Comparison of ENCODE assay signal across 7 cellular contexts in the genomic region with DNA sequence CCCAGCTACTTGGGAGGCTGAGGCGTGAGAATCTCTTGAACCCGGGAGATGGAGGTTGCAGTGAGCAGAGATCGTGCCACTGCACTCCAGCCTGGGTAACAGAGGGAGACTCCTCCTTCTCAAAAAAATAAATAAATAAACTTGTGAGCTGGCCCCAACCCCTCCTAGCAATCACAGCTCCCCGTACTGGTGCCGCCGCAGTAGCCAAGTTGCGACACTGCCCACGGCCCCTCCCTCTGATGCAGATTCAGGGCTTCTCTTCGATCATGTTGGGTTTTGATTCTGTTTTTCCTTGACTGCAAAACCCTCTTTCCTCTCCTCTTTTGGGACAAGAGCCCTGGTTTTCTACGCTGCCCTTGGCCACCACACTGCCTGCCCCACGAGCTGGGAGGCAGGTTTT.
DNase-seq lines count a peak whose midpoint lies in the region; ATAC-seq, FAIRE-seq and TF ChIP-seq lines count a peak whose summit lies in the region.
"Not testable (repeated sequence)": the region's sequence is repeated elsewhere in the genome, so short reads cannot be mapped to it uniquely, and the experiment has no call there.

No MANE protein-coding gene starts in this region.

- ATAC-seq in GM12878 = not testable (repeated sequence)
- ATAC-seq in Right ventricle myocardium superior (ENCODE audit: poor library complexity) = peak; percentile 61
- ATAC-seq in left ventricle myocardium superior = peak; percentile 73
- peak in 1 of 4 donors; percentile 54 for ATAC-seq in psoas muscle
- peak; percentile 70 for ATAC-seq in aorta (ENCODE audit: low FRiP score)

- H3K4me2 ChIP-seq in GM12878 (ENCODE audit: control insufficient read depth, insufficient read depth) = not testable (repeated sequence)

- H3K4me3 Mint-ChIP-seq in nephron = not testable (repeated sequence)

- FAIRE-seq in GM18507 (lab: Jason Lieb, UNC) (peak; percentile 46), GM12878 (lab: Jason Lieb, UNC) (peak; percentile 78)

- not testable (repeated sequence) for H3K27ac ChIP-seq in GM12878 (ENCODE audit: control insufficient read depth, insufficient read depth); psoas muscle
- peak overlapping the region in 1 of 2 donors; percentile 57 for H3K27ac ChIP-seq in aorta (ENCODE audit: low read depth in 1 of 2, low read length in 2 of 2)

- POLR2A ChIA-PET in GM12878 (lab: Charles Lee) = not testable (repeated sequence)

- H3K4me1 ChIP-seq in GM12878 (ENCODE audit: control insufficient read depth, insufficient read depth, low read length); psoas muscle: not testable (repeated sequence)
- peaks cover 0 to 13% of the 10 kb centered on the region in 2 donors for H3K4me1 ChIP-seq in aorta (ENCODE audit: control insufficient read depth in 1 of 2, insufficient read depth in 2 of 2, low read length in 2 of 2)

- H3K4me1 Mint-ChIP-seq in nephron = peaks cover 31% of the 10 kb centered on the region

- H3K27me3 ChIP-seq in GM12878 (replicated peaks in 1 of 2; ENCODE audit: control insufficient read depth in 2 of 2, insufficient read depth in 2 of 2, low read length in 1 of 2); psoas muscle (ENCODE audit: insufficient read depth in 3 of 3, low read length in 2 of 3); aorta (ENCODE audit: control insufficient read depth in 1 of 2, insufficient read depth in 2 of 2, low read length in 1 of 2): not testable (repeated sequence)

- H3K9ac ChIP-seq in GM12878 (ENCODE audit: control insufficient read depth, insufficient read depth, low read length) = not testable (repeated sequence)

- not testable (repeated sequence) for H2AFZ ChIP-seq in GM12878 (ENCODE audit: control insufficient read depth, low read depth, low read length)

- DNase-seq in GM18507 (ENCODE audit: extremely low spot score, insufficient read length, low read depth); GM12878 (ENCODE audit: low read depth, low spot score): not testable (repeated sequence)
- peak; percentile 57 for DNase-seq in Right ventricle myocardium superior
- peak; percentile 50 for DNase-seq in left ventricle myocardium superior
- DNase-seq in psoas muscle = peak; percentile 47 to 72
- peak; percentile 64 to 83 for DNase-seq in aorta

- intact Hi-C loops in GM12878 (cut with micrococcal nuclease; ENCODE audit: unreplicated experiment); Right ventricle myocardium superior (cut with DNase I); left ventricle myocardium superior (cut with micrococcal nuclease); psoas muscle (cut with DNase I); aorta (cut with DNase I): not testable (repeated sequence)

- H3K27ac Mint-ChIP-seq in nephron = peak overlapping the region in 2 of 3 experiments; percentile 16 to 58

- H3K79me2 ChIP-seq in GM12878 (ENCODE audit: control insufficient read depth, insufficient read depth, low read length) = not testable (repeated sequence)

- 0% methylated on average over 1 of the region's 11 CpGs for WGBS in GM12878 (ENCODE audit: insufficient coverage, insufficient replicate concordance, low lambda C conversion rate, missing lambda C conversion rate)
- 48 to 74% (median 61%) methylated on average over 5 to 11 of the region's 11 CpGs for WGBS in psoas muscle, 3 donors
- 12 to 22% methylated on average over 9 to 11 of the region's 11 CpGs for WGBS in aorta, 2 donors

- not testable (repeated sequence) for H3K9me3 ChIP-seq in GM12878 (replicated peaks; ENCODE audit: control insufficient read depth, insufficient read depth, low read length); psoas muscle; aorta (ENCODE audit: control insufficient read depth, low read length)

- CTCF ChIA-PET in GM12878 (lab: Yijun Ruan, JAX) = not testable (repeated sequence)

- RAD21 ChIA-PET in GM12878 (lab: Charles Lee; ENCODE audit: unreplicated experiment) = not testable (repeated sequence)

- H3K36me3 Mint-ChIP-seq in nephron (ENCODE audit: low read depth) = not testable (repeated sequence)

- not testable (repeated sequence) for TF ChIP-seq POLR2A in GM12878 (IDR thresholded peaks at IDR 0.05; ENCODE audit: low read depth, low read length)

- BruUV-seq in GM12878 (replicated peaks; lab: Mats Ljungman, UMichigan) = not testable (repeated sequence)

- in situ Hi-C loops in GM12878 (cut with MboI) = not testable (repeated sequence)

- not testable (repeated sequence) for TF ChIP-seq RAD21 in GM12878 (IDR thresholded peaks at IDR 0.05; ENCODE audit: insufficient read depth, low read depth, low read length)

- H3K4me3 ChIP-seq in GM12878; psoas muscle; aorta (ENCODE audit: low read length in 2 of 2): not testable (repeated sequence)

- TF ChIP-seq EP300 in GM12878 (IDR thresholded peaks at IDR 0.05; ENCODE audit: borderline replicate concordance in 1 of 2, control insufficient read depth in 1 of 2, low read depth in 2 of 2, low read length in 2 of 2) = not testable (repeated sequence)

- H3K9me3 Mint-ChIP-seq in nephron = not testable (repeated sequence)

- SMC1A ChIA-PET in GM12878 (lab: Charles Lee; ENCODE audit: uncharacterized antibody, unreplicated experiment) = not testable (repeated sequence)

- not testable (repeated sequence) for H4K20me1 ChIP-seq in GM12878 (ENCODE audit: control insufficient read depth, insufficient read depth)

- H3K36me3 ChIP-seq in GM12878 (ENCODE audit: control insufficient read depth in 2 of 2, insufficient read depth in 2 of 2, low read length in 1 of 2); psoas muscle (ENCODE audit: insufficient read depth in 1 of 2, low read depth in 1 of 2); aorta (ENCODE audit: control insufficient read depth in 1 of 2, insufficient read depth in 2 of 2, low read length in 1 of 2): not testable (repeated sequence)

- H3K27me3 Mint-ChIP-seq in nephron (ENCODE audit: low read depth) = not testable (repeated sequence)

- not testable (repeated sequence) for TF ChIP-seq CTCF in GM12878 (IDR thresholded peaks at IDR 0.05 in 2 of 3, conservative IDR thresholded peaks at IDR 0.05 in 1 of 3; ENCODE audit: control insufficient read depth in 2 of 3, extremely low read depth in 1 of 3, insufficient read depth in 1 of 3, low read depth in 3 of 3, low read length in 3 of 3); nephron (IDR thresholded peaks at IDR 0.05; ENCODE audit: unreplicated experiment in 3 of 3); psoas muscle (IDR thresholded peaks at IDR 0.05)
